In the genomic region with DNA sequence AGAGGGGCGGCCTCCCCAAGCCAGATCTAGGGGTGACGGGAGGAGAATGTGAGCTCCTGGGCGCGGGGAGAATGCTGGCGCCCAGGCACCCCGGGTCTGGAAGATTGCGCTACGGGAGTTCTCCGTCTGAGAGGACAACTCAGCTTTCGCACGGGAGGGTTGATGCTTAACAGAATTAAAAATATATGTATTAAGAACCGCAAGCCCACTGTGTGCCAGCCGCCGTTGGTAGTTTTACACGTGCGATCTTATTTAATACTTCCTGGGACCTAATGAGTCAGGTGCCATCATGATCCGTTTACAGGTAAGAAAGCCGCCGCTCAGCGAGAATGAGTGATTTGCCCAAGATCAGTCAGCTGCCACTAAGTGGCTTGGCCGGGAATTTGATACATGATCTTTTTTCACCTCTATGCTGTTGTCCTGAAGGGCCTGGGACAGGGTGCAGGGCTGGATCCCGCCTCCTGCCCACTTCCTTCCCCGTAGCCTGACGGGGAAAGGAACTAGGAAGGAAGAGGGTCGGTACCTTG, we compare ENCODE assay signal across 8 cellular contexts. TPM values are rescaled to one million over a fixed set of nuclear protein-coding genes. Genes with fewer than 3 reads are reported as not detected.
DNase-seq lines count a peak whose midpoint lies in the region; ATAC-seq and TF ChIP-seq lines count a peak whose summit lies in the region.

No MANE protein-coding gene starts in this region.

- no peak for ATAC-seq in activated B cell treated with CpG ODN at 0.5 μM for 24 hours (ENCODE audit: low read depth)

- H3K9me3 ChIP-seq in iPS-18a (ENCODE audit: control insufficient read depth, low read depth, low read length) = no peaks in the 10 kb centered on the region
- H3K9me3 ChIP-seq in suprapubic skin = no peaks in the 10 kb centered on the region
- no peaks in the 10 kb centered on the region for H3K9me3 ChIP-seq in CD4-positive, alpha-beta memory T cell (ENCODE audit: control insufficient read depth in 1 of 2, low read length in 2 of 2)

- H3K27ac ChIP-seq in iPS-18a (ENCODE audit: low read length) (no peak overlapping the region), suprapubic skin (no peak overlapping the region)
- H3K27ac ChIP-seq in CD4-positive, alpha-beta memory T cell (ENCODE audit: low read depth, low read length) = no peak overlapping the region

- intact Hi-C loops in activated B cell treated with CpG ODN at 0.5 μM for 24 hours (cut with micrococcal nuclease) = no loop called here
- intact Hi-C loops in CD4-positive, alpha-beta memory T cell (cut with micrococcal nuclease) = no loop called here

- peak overlapping the region; percentile 48 for H3K9ac ChIP-seq in iPS-18a (ENCODE audit: low read length)

- H3K4me1 ChIP-seq in iPS-18a (ENCODE audit: control insufficient read depth, low read depth, low read length) (peaks cover 11% of the 10 kb centered on the region), suprapubic skin (peaks cover 17% of the 10 kb centered on the region)
- H3K4me1 ChIP-seq in CD4-positive, alpha-beta memory T cell (ENCODE audit: insufficient read depth, low read length) = peaks cover 5% of the 10 kb centered on the region

- CTCF ChIA-PET in activated B cell treated with CpG ODN at 0.5 μM for 24 hours (lab: Charles Lee) = no interaction called here
- CTCF ChIA-PET in CD4-positive, alpha-beta memory T cell (lab: Charles Lee; ENCODE audit: partially characterized antibody) = no interaction called here

- in situ Hi-C loops in GM13977 (cut with MboI; ENCODE audit: low pct_unique_long_range_greater_than_20kb, low sequenced_read_pairs, unreplicated experiment) = no loop called here

- TF ChIP-seq EP300 in suprapubic skin (IDR thresholded peaks at IDR 0.05) = no peak

- H3K27me3 ChIP-seq in iPS-18a (ENCODE audit: control insufficient read depth, insufficient read depth, low read length) = peaks cover 38% of the 10 kb centered on the region
- peaks cover 86% of the 10 kb centered on the region for H3K27me3 ChIP-seq in suprapubic skin
- H3K27me3 ChIP-seq in CD4-positive, alpha-beta memory T cell (ENCODE audit: insufficient read depth, low read length) = peaks cover 16% of the 10 kb centered on the region

- no peak for TF ChIP-seq POLR2A in suprapubic skin (IDR thresholded peaks at IDR 0.05)

- no peaks in the 10 kb centered on the region for H3K9me3 Mint-ChIP-seq in activated B cell treated with CpG ODN at 0.5 μM for 24 hours
- no peaks in the 10 kb centered on the region for H3K9me3 Mint-ChIP-seq in CD4-positive, alpha-beta memory T cell

- no peak overlapping the region for H3K27ac Mint-ChIP-seq in activated B cell treated with CpG ODN at 0.5 μM for 24 hours
- no peak overlapping the region for H3K27ac Mint-ChIP-seq in CD4-positive, alpha-beta memory T cell

- H3K36me3 ChIP-seq in iPS-18a (ENCODE audit: control insufficient read depth, low read depth, low read length) (peaks cover 4% of the 10 kb centered on the region), suprapubic skin (no peaks in the 10 kb centered on the region)
- H3K36me3 ChIP-seq in CD4-positive, alpha-beta memory T cell (ENCODE audit: insufficient read depth, low read length) = no peaks in the 10 kb centered on the region

- H3K4me1 Mint-ChIP-seq in activated B cell treated with CpG ODN at 0.5 μM for 24 hours = peaks cover 14% of the 10 kb centered on the region
- peaks cover 4 to 22% (median 6%) of the 10 kb centered on the region in 4 donors for H3K4me1 Mint-ChIP-seq in CD4-positive, alpha-beta memory T cell

- peak overlapping the region; percentile 39 for H3K4me3 Mint-ChIP-seq in activated B cell treated with CpG ODN at 0.5 μM for 24 hours
- H3K4me3 Mint-ChIP-seq in CD4-positive, alpha-beta memory T cell = peak overlapping the region in 4 of 8 donors; percentile 10 to 50 (median 33)

- POLR2A ChIA-PET in activated B cell treated with CpG ODN at 0.5 μM for 24 hours (lab: Charles Lee) = no interaction called here
- POLR2A ChIA-PET in CD4-positive, alpha-beta memory T cell (lab: Charles Lee; ENCODE audit: partially characterized antibody) = no interaction called here

- DNase-seq in NCI-H524 (lab: John Stamatoyannopoulos, UW) = peak; percentile 46 to 58
- DNase-seq in NCI-H524 treated with DMSO at 0.1 percent for 48 hours (lab: John Stamatoyannopoulos, UW) = no peak
- no peak for DNase-seq in activated B cell treated with CpG ODN at 0.5 μM for 24 hours
- DNase-seq in suprapubic skin (ENCODE audit: low spot score in 2 of 2) = no peak
- DNase-seq in CD4-positive, alpha-beta memory T cell = no peak
- no peak for DNase-seq in dedifferentiated amniotic fluid mesenchymal stem cell (ENCODE audit: extremely low spot score)
- no peak for DNase-seq in GM13977 (ENCODE audit: low spot score)

- H3K36me3 Mint-ChIP-seq in activated B cell treated with CpG ODN at 0.5 μM for 24 hours (ENCODE audit: low read depth) = no peaks in the 10 kb centered on the region
- H3K36me3 Mint-ChIP-seq in CD4-positive, alpha-beta memory T cell = no peaks in the 10 kb centered on the region

- peak overlapping the region; percentile 90 for H3K4me3 ChIP-seq in iPS-18a (ENCODE audit: low read length)
- H3K4me3 ChIP-seq in suprapubic skin = peak overlapping the region; percentile 51
- no peak overlapping the region for H3K4me3 ChIP-seq in CD4-positive, alpha-beta memory T cell (ENCODE audit: low read length in 2 of 2)

- TF ChIP-seq CTCF in activated B cell treated with CpG ODN at 0.5 μM for 24 hours (IDR thresholded peaks at IDR 0.05) = no peak
- TF ChIP-seq CTCF in suprapubic skin (IDR thresholded peaks at IDR 0.05) = no peak
- no peak for TF ChIP-seq CTCF in GM13977 (IDR thresholded peaks at IDR 0.05; ENCODE audit: extremely low read depth, insufficient read depth, missing control alignments)

- H3K27me3 Mint-ChIP-seq in activated B cell treated with CpG ODN at 0.5 μM for 24 hours = peaks cover 40% of the 10 kb centered on the region
- peaks cover 37 to 55% of the 10 kb centered on the region in 2 donors for H3K27me3 Mint-ChIP-seq in CD4-positive, alpha-beta memory T cell

- 2% methylated on average over 24 of the region's 25 CpGs for WGBS in suprapubic skin

RNA-seq across cellular contexts. Expression of a gene that starts 0.8 kb away (rescaled TPM):
- not detected in 2 replicates for total RNA-seq in activated B cell treated with CpG ODN at 0.5 μM for 24 hours
- under 1 TPM in 1 of 4 donors, not detected in 3; 0.15 TPM for total RNA-seq in suprapubic skin
- not detected for total RNA-seq in CD4-positive, alpha-beta memory T cell
- polyA plus RNA-seq in CD4-positive, alpha-beta memory T cell = not detected

Comparison
In these comparisons a context has a peak if more than half of its experiments do, and no peak if none do; other contexts are left out.
1. DNase-seq: peak in NCI-H524 (2 of 2); none in NCI-H524 treated with DMSO at 0.1 percent for 48 hours (single experiment), activated B cell treated with CpG ODN at 0.5 μM for 24 hours (single experiment), suprapubic skin (0 of 2), CD4-positive, alpha-beta memory T cell (0 of 5), dedifferentiated amniotic fluid mesenchymal stem cell (single experiment) and GM13977 (single experiment).
2. H3K4me3 ChIP-seq: peak in iPS-18a (single experiment) and suprapubic skin (single experiment); none in CD4-positive, alpha-beta memory T cell (0 of 2).